1 cellular context compared by ENCODE assay signal in the genomic region with DNA sequence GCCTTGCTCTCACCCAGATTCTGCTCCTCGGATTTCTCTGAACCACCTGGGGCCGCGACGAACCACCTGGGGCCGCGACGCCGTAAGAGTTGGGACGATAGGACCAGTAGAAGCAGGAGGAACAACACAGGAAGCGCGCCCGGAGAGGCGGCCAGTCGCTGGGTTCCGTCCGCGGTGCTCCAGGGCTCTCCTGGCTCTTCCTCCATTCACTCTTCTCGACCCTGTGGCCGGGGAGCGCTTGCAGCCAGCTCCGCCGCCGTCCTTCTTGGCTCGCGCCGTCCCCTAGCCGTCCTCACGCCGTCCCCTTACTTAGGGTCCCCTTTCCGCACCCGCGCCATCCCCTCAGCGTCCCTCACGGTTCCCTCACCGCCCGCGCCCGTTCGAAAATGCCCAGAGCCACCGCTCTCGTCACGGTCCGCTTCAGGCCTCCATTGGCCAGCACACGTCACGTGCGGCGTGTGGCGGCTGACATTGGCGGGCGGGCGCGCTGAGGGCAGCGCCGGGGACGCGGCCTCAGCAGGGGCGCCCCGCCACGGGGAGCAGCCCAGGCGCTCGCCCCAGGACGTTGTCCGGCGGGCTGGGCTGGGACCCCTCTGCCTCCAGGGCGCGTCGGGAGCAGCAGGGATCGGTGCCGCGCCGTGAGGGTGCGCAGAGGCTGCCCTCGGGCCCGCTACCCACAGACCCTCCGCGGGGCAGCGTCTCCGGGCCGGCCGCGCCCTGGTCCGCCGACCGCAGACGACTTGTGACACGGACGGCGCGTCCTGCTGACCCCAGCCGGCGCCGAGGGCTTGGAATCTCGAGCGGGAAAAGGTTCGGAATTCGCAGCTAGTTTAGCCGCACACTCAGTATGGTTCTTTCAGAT.
A peak's percentile ranks its signal among the peaks of the same experiment; 100 is the strongest.
TF ChIP-seq lines count a peak whose summit lies in the region.

No MANE protein-coding gene starts in this region.

TF ChIP-seq in K562, 482 proteins besides CTCF, POLR2A, EP300 and RAD21 (continued from another document and continues in another):
- TF ChIP-seq, protein P1, sequence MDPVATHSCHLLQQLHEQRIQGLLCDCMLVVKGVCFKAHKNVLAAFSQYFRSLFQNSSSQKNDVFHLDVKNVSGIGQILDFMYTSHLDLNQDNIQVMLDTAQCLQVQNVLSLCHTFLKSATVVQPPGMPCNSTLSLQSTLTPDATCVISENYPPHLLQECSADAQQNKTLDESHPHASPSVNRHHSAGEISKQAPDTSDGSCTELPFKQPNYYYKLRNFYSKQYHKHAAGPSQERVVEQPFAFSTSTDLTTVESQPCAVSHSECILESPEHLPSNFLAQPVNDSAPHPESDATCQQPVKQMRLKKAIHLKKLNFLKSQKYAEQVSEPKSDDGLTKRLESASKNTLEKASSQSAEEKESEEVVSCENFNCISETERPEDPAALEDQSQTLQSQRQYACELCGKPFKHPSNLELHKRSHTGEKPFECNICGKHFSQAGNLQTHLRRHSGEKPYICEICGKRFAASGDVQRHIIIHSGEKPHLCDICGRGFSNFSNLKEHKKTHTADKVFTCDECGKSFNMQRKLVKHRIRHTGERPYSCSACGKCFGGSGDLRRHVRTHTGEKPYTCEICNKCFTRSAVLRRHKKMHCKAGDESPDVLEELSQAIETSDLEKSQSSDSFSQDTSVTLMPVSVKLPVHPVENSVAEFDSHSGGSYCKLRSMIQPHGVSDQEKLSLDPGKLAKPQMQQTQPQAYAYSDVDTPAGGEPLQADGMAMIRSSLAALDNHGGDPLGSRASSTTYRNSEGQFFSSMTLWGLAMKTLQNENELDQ (CRISPR knock-in tag; IDR thresholded peaks at IDR 0.05; ENCODE audit: borderline replicate concordance), result no peak; the same call in 1 of the 2 replicates
- no peak for TF ChIP-seq MAFF (IDR thresholded peaks at IDR 0.05; ENCODE audit: low read length)
- TF ChIP-seq HOXB6 (CRISPR knock-in tag; IDR thresholded peaks at IDR 0.05; ENCODE audit: borderline replicate concordance), result no peak
- TF ChIP-seq, protein P2, sequence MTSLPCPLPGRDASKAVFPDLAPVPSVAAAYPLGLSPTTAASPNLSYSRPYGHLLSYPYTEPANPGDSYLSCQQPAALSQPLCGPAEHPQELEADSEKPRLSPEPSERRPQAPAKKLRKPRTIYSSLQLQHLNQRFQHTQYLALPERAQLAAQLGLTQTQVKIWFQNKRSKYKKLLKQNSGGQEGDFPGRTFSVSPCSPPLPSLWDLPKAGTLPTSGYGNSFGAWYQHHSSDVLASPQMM (CRISPR knock-in tag; IDR thresholded peaks at IDR 0.05), result no peak
- TF ChIP-seq HNRNPL (IDR thresholded peaks at IDR 0.05; ENCODE audit: low read depth, low read length), result peak; percentile 83
- no peak for TF ChIP-seq ARNT (IDR thresholded peaks at IDR 0.05)
- no peak for TF ChIP-seq FOXJ2 (tag; IDR thresholded peaks at IDR 0.05)
- TF ChIP-seq ILK (tag; IDR thresholded peaks at IDR 0.05; ENCODE audit: borderline replicate concordance, low read depth), result no peak
- TF ChIP-seq, protein P3, sequence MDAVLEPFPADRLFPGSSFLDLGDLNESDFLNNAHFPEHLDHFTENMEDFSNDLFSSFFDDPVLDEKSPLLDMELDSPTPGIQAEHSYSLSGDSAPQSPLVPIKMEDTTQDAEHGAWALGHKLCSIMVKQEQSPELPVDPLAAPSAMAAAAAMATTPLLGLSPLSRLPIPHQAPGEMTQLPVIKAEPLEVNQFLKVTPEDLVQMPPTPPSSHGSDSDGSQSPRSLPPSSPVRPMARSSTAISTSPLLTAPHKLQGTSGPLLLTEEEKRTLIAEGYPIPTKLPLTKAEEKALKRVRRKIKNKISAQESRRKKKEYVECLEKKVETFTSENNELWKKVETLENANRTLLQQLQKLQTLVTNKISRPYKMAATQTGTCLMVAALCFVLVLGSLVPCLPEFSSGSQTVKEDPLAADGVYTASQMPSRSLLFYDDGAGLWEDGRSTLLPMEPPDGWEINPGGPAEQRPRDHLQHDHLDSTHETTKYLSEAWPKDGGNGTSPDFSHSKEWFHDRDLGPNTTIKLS (IDR thresholded peaks at IDR 0.05; ENCODE audit: borderline replicate concordance, low read depth), result peak; percentile 56; the same call in 1 of the 2 replicates
- peak; percentile 74; the same call in 1 of the 2 replicates for TF ChIP-seq MBD2 (IDR thresholded peaks at IDR 0.05; ENCODE audit: borderline replicate concordance, low read depth)
- 0 out of 2 replicates have a peak, but pooled peaks have one; percentile 29 for TF ChIP-seq FOSL1 (tag; conservative IDR thresholded peaks at IDR 0.05)
- TF ChIP-seq, protein P4, sequence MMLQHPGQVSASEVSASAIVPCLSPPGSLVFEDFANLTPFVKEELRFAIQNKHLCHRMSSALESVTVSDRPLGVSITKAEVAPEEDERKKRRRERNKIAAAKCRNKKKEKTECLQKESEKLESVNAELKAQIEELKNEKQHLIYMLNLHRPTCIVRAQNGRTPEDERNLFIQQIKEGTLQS (IDR thresholded peaks at IDR 0.05), result no peak
- TF ChIP-seq, protein P4 (CRISPR knock-in tag; conservative IDR thresholded peaks at IDR 0.05), result no peak
- TF ChIP-seq, protein P5, sequence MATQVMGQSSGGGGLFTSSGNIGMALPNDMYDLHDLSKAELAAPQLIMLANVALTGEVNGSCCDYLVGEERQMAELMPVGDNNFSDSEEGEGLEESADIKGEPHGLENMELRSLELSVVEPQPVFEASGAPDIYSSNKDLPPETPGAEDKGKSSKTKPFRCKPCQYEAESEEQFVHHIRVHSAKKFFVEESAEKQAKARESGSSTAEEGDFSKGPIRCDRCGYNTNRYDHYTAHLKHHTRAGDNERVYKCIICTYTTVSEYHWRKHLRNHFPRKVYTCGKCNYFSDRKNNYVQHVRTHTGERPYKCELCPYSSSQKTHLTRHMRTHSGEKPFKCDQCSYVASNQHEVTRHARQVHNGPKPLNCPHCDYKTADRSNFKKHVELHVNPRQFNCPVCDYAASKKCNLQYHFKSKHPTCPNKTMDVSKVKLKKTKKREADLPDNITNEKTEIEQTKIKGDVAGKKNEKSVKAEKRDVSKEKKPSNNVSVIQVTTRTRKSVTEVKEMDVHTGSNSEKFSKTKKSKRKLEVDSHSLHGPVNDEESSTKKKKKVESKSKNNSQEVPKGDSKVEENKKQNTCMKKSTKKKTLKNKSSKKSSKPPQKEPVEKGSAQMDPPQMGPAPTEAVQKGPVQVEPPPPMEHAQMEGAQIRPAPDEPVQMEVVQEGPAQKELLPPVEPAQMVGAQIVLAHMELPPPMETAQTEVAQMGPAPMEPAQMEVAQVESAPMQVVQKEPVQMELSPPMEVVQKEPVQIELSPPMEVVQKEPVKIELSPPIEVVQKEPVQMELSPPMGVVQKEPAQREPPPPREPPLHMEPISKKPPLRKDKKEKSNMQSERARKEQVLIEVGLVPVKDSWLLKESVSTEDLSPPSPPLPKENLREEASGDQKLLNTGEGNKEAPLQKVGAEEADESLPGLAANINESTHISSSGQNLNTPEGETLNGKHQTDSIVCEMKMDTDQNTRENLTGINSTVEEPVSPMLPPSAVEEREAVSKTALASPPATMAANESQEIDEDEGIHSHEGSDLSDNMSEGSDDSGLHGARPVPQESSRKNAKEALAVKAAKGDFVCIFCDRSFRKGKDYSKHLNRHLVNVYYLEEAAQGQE (CRISPR knock-in tag; IDR thresholded peaks at IDR 0.05; ENCODE audit: low read depth), result no peak; the same call in 1 of the 2 replicates
- no peak for TF ChIP-seq SIX5 (IDR thresholded peaks at IDR 0.05; ENCODE audit: borderline replicate concordance in 1 of 2, insufficient read depth in 1 of 2, low read depth in 1 of 2, low read length in 2 of 2)
- no peak for TF ChIP-seq ZNF384 (IDR thresholded peaks at IDR 0.05; ENCODE audit: low read depth, low read length)
- no peak for TF ChIP-seq CAMTA2 (CRISPR knock-in tag; conservative IDR thresholded peaks at IDR 0.05)
- TF ChIP-seq, protein P6, sequence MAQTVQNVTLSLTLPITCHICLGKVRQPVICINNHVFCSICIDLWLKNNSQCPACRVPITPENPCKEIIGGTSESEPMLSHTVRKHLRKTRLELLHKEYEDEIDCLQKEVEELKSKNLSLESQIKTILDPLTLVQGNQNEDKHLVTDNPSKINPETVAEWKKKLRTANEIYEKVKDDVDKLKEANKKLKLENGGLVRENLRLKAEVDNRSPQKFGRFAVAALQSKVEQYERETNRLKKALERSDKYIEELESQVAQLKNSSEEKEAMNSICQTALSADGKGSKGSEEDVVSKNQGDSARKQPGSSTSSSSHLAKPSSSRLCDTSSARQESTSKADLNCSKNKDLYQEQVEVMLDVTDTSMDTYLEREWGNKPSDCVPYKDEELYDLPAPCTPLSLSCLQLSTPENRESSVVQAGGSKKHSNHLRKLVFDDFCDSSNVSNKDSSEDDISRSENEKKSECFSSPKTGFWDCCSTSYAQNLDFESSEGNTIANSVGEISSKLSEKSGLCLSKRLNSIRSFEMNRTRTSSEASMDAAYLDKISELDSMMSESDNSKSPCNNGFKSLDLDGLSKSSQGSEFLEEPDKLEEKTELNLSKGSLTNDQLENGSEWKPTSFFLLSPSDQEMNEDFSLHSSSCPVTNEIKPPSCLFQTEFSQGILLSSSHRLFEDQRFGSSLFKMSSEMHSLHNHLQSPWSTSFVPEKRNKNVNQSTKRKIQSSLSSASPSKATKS (CRISPR knock-in tag; IDR thresholded peaks at IDR 0.05), result no peak
- no peak for TF ChIP-seq PRMT5 (CRISPR knock-in tag; IDR thresholded peaks at IDR 0.05)
- TF ChIP-seq ZNF12 (CRISPR knock-in tag; IDR thresholded peaks at IDR 0.05), result peak; percentile 62
- TF ChIP-seq, protein P7, sequence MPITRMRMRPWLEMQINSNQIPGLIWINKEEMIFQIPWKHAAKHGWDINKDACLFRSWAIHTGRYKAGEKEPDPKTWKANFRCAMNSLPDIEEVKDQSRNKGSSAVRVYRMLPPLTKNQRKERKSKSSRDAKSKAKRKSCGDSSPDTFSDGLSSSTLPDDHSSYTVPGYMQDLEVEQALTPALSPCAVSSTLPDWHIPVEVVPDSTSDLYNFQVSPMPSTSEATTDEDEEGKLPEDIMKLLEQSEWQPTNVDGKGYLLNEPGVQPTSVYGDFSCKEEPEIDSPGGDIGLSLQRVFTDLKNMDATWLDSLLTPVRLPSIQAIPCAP (CRISPR knock-in tag; IDR thresholded peaks at IDR 0.05; ENCODE audit: borderline replicate concordance), result no peak
- TF ChIP-seq, protein P8, sequence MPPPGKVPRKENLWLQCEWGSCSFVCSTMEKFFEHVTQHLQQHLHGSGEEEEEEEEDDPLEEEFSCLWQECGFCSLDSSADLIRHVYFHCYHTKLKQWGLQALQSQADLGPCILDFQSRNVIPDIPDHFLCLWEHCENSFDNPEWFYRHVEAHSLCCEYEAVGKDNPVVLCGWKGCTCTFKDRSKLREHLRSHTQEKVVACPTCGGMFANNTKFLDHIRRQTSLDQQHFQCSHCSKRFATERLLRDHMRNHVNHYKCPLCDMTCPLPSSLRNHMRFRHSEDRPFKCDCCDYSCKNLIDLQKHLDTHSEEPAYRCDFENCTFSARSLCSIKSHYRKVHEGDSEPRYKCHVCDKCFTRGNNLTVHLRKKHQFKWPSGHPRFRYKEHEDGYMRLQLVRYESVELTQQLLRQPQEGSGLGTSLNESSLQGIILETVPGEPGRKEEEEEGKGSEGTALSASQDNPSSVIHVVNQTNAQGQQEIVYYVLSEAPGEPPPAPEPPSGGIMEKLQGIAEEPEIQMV (tag; conservative IDR thresholded peaks at IDR 0.05; ENCODE audit: low read depth), result peak; percentile 98
- no peak for TF ChIP-seq RFX1 (IDR thresholded peaks at IDR 0.05)
- no peak for TF ChIP-seq ZNF561 (CRISPR knock-in tag; conservative IDR thresholded peaks at IDR 0.05)
- TF ChIP-seq U2AF2 (optimal IDR thresholded peaks at IDR 0.05; ENCODE audit: low read depth, low read length), result no peak
- TF ChIP-seq EZH2 (IDR thresholded peaks at IDR 0.05; ENCODE audit: borderline replicate concordance, low read depth, low read length), result no peak
- TF ChIP-seq, protein P9, sequence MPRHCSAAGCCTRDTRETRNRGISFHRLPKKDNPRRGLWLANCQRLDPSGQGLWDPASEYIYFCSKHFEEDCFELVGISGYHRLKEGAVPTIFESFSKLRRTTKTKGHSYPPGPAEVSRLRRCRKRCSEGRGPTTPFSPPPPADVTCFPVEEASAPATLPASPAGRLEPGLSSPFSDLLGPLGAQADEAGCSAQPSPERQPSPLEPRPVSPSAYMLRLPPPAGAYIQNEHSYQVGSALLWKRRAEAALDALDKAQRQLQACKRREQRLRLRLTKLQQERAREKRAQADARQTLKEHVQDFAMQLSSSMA (CRISPR knock-in tag; IDR thresholded peaks at IDR 0.05), result no peak
- TF ChIP-seq ZNF224 (CRISPR knock-in tag; IDR thresholded peaks at IDR 0.05), result no peak
- TF ChIP-seq YY1 (IDR thresholded peaks at IDR 0.05; ENCODE audit: borderline replicate concordance in 1 of 3, control insufficient read depth in 1 of 3, extremely low read depth in 1 of 3, insufficient read depth in 3 of 3, insufficient read length in 1 of 3, insufficient replicate concordance in 2 of 3, low read depth in 1 of 3, low read length in 2 of 3), result peak in 2 of 3 experiments; percentile 67 to 82
- TF ChIP-seq, protein P10, sequence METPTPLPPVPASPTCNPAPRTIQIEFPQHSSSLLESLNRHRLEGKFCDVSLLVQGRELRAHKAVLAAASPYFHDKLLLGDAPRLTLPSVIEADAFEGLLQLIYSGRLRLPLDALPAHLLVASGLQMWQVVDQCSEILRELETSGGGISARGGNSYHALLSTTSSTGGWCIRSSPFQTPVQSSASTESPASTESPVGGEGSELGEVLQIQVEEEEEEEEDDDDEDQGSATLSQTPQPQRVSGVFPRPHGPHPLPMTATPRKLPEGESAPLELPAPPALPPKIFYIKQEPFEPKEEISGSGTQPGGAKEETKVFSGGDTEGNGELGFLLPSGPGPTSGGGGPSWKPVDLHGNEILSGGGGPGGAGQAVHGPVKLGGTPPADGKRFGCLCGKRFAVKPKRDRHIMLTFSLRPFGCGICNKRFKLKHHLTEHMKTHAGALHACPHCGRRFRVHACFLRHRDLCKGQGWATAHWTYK (CRISPR knock-in tag; IDR thresholded peaks at IDR 0.05), result peak; percentile 18; the same call in 1 of the 2 replicates
